Comparison of ENCODE assay signal across 1 cellular context in the genomic region with DNA sequence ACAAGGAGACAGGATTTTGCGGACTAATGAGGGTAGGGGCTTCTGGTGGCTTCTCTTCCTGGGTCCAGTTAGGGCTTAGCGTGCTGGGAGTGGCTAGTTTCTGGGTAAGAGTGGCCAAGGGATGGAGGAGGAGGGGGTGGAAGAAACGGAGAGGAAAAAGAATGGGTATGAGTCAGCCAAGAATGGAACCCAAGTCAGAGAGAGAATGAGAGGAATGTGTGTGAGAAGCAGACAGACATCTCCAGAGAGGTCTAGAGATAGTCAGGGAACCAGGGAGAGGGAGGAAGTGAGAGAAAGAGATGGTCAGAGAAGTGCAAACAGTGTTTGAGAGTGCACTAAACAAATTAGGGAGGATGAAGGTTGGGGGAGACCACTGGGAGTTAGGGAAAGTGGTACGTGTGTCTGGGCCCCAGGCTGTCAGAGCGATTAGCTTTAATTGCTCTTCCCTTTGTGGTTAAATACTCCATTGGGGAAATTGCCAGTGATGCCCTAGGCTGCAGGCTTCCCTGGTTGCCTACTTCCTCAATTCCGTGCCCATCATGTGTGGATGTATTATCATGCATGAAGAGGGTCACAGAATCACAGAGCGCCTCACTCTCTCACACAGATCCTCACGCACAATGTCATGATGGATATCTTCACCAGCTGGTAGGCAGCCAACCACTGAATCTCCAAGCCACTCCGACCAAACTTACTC.
A peak's percentile ranks its signal among the peaks of the same experiment; 100 is the strongest.
TF ChIP-seq lines count a peak whose summit lies in the region.

No MANE protein-coding gene starts in this region.

TF ChIP-seq in H1, 55 proteins besides CTCF, POLR2A, EP300 and RAD21:
- TF ChIP-seq TAF7 (optimal IDR thresholded peaks at IDR 0.05; ENCODE audit: borderline replicate concordance, low read depth, low read length): no peak
- no peak for TF ChIP-seq TEAD4 (IDR thresholded peaks at IDR 0.05; ENCODE audit: low read depth, low read length)
- no peak for TF ChIP-seq RXRA (IDR thresholded peaks at IDR 0.05; ENCODE audit: insufficient read depth, low read depth, low read length)
- no peak for TF ChIP-seq EGR1 (IDR thresholded peaks at IDR 0.05; ENCODE audit: borderline replicate concordance, low read depth, low read length)
- TF ChIP-seq POLR2AphosphoS5 (IDR thresholded peaks at IDR 0.05; ENCODE audit: low read depth, low read length): peak; percentile 43; the same call in 1 of the 2 replicates
- TF ChIP-seq JUND (IDR thresholded peaks at IDR 0.05; ENCODE audit: low read length): peak; percentile 75; the same call in 1 of the 2 replicates
- TF ChIP-seq BCL11A (IDR thresholded peaks at IDR 0.05; ENCODE audit: low read depth in 2 of 2, low read length in 2 of 2): no peak
- no peak for TF ChIP-seq SRF (IDR thresholded peaks at IDR 0.05; ENCODE audit: low read depth, low read length)
- TF ChIP-seq RNF2 (IDR thresholded peaks at IDR 0.05; ENCODE audit: borderline replicate concordance, low read depth, low read length, missing control alignments, poor library complexity, severe bottlenecking): no peak
- no peak for TF ChIP-seq CHD2 (IDR thresholded peaks at IDR 0.05; ENCODE audit: low read length)
